In genomic region chr3:177977381-177978158, GRCh38 we compare ENCODE assay signal across 13 cellular contexts.
A peak's percentile ranks its signal among the peaks of the same experiment; 100 is the strongest.
DNase-seq lines count a peak whose midpoint lies in the region; ATAC-seq and TF ChIP-seq lines count a peak whose summit lies in the region.
"Had no signal": no experiment of that assay in that cellular context is flagged by ENCODE, and none has a peak within 500 bp of the region (broad histone marks: within the 10 kb centered on the region; RNA-seq: fewer than 3 reads in every experiment).

No MANE protein-coding gene starts in this region.

- H3K4me1 ChIP-seq in thyroid gland, result no peaks in the 10 kb centered on the region

- intact Hi-C loops in left ventricle myocardium superior (cut with micrococcal nuclease) (no loop called here), thyroid gland (cut with DNase I) (no loop called here)

- no peak overlapping the region for H3K27ac ChIP-seq in thyroid gland

- no peak for TF ChIP-seq CTCF in thyroid gland (IDR thresholded peaks at IDR 0.05)

- no peaks in the 10 kb centered on the region for H3K9me3 ChIP-seq in thyroid gland

- no peak for ATAC-seq in left ventricle myocardium superior

- H3K27me3 ChIP-seq in thyroid gland, result no peaks in the 10 kb centered on the region

- peak; percentile 26 for DNase-seq in CD1c-positive myeloid dendritic cell (ENCODE audit: extremely low spot score)
- peak; percentile 55 for DNase-seq in MV-4-11 (lab: John Stamatoyannopoulos, UW)
- peak; percentile 10 for DNase-seq in brain pericyte (ENCODE audit: low read depth, low spot score)
- peak; percentile 31 for DNase-seq in myocyte (ENCODE audit: low read depth)
- DNase-seq in left ventricle myocardium superior, result no peak
- DNase-seq in thyroid gland, result no peak
- no peak for DNase-seq in iPS-NIHi11 (ENCODE audit: low spot score)
- no peak for DNase-seq in activated gamma-delta T cell treated with Interleukin-2 at 50 U/mL for 16 hours
- DNase-seq: effector memory CD4-positive, alpha-beta T cell; GDM1; KBM-7; NCI-H748 treated with DMSO at 0.1 percent for 48 hours; stimulated activated CD4-positive, alpha-beta T cell treated with anti-CD3 and anti-CD28 coated beads, Interleukin-12 subunit alpha, Interleukin-12 subunit beta, amount 100 ng/mL, for 4 hours had no signal

- no peaks in the 10 kb centered on the region for H3K36me3 ChIP-seq in thyroid gland

- H3K4me3 ChIP-seq in thyroid gland (replicated peaks in 1 of 3), result no peak overlapping the region

- 84 to 91% methylated on average over 2 of the region's 2 CpGs for WGBS in thyroid gland, 2 donors

- TF ChIP-seq POLR2A in thyroid gland (IDR thresholded peaks at IDR 0.05), result no peak

Comparison
In these comparisons a context has a peak if more than half of its experiments do, and no peak if none do; other contexts are left out.
1. DNase-seq: peak in CD1c-positive myeloid dendritic cell (single experiment), MV-4-11 (single experiment), brain pericyte (single experiment) and myocyte (single experiment); none in left ventricle myocardium superior (single experiment), thyroid gland (0 of 2), iPS-NIHi11 (single experiment) and activated gamma-delta T cell treated with Interleukin-2 at 50 U/mL for 16 hours (single experiment).